ENCODE assay signal across 17 cellular contexts in the genomic region with DNA sequence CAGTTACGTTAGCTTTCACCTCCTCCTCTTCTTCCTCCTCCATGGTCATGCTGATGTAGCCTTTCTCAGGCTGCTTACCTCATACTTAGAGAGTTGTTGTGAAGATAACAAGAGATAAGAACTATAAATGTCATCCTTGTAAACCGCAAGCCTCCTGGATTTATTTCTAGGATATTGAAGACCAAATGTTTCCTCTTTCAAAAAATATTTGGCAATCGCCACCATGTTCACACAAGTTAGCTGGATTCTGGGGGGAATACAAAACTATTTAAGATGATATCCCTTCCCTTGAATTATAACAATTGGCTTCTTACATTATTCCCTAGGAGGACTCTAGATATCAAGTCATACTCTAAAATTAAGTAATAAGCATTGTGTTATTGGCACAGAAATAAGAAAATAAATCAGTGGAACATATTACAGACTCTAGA.
"Had no signal": no experiment of that assay in that cellular context is flagged by ENCODE, and none has a peak within 500 bp of the region (broad histone marks: within the 10 kb centered on the region; RNA-seq: fewer than 3 reads in every experiment).

No MANE protein-coding gene starts in this region.

- H3K4me3 ChIP-seq: colonic mucosa, lower lobe of right lung, ovary, thoracic aorta, upper lobe of left lung had no signal

- DNase-seq: activated CD4-positive, alpha-beta T cell treated with anti-CD3 and anti-CD28 coated beads, Interleukin-2, amount 10 ng/mL, durations not matched to agents 24 days and 14 days; activated CD4-positive, CD25-positive, alpha-beta regulatory T cell; activated CD8-positive, alpha-beta T cell treated with anti-CD3 and anti-CD28 coated beads, Interleukin-2, amount 10 ng/mL, durations not matched to agents 7 days and 5 days; activated naive CD4-positive, alpha-beta T cell treated with Interleukin-2 at 50 U/mL for 16 hours; activated naive CD8-positive, alpha-beta T cell treated with anti-CD3 and anti-CD28 coated beads, Interleukin-2, amount 10 ng/mL, durations not matched to agents 7 days and 5 days; activated T-cell treated with anti-CD3 and anti-CD28 coated beads, Interleukin-2, amount 50 U/mL, for 24 hours; anterior cingulate cortex; brain microvascular endothelial cell; colonic mucosa; endodermal cell; lower lobe of right lung; natural killer cell; ovary; stimulated activated naive B cell treated with anti-CD40 and anti-IgM and Interleukin-4, amounts not matched to agents 10 μg/mL and 1 μg/mL and 100 μg/mL, for 72 hours; T-helper 9 cell; upper lobe of left lung had no signal

- H3K27me3 ChIP-seq: brain microvascular endothelial cell, colonic mucosa, ovary, upper lobe of left lung had no signal

- H3K4me1 ChIP-seq: colonic mucosa, lower lobe of right lung, upper lobe of left lung had no signal

- ATAC-seq: activated CD8-positive, alpha-beta T cell treated with anti-CD3 and anti-CD28 coated beads, Interleukin-2, amount 10 ng/mL, durations not matched to agents 7 days and 5 days; lower lobe of right lung; natural killer cell; stimulated activated naive B cell treated with anti-CD40 and anti-IgM and Interleukin-4, amounts not matched to agents 10 μg/mL and 1 μg/mL and 100 μg/mL, for 72 hours had no signal

- H3K27ac ChIP-seq: brain microvascular endothelial cell, colonic mucosa, lower lobe of right lung, ovary, thoracic aorta, upper lobe of left lung had no signal
